Comparison of ENCODE assay signal across 8 cellular contexts in genomic region chr7:4642468-4643203, GRCh38. TPM values are rescaled to one million over a fixed set of nuclear protein-coding genes. Genes with fewer than 3 reads are reported as not detected.
DNase-seq lines count a peak whose midpoint lies in the region; ATAC-seq and TF ChIP-seq lines count a peak whose summit lies in the region.

No MANE protein-coding gene starts in this region.

- H2AFZ ChIP-seq in hepatocyte = peak overlapping the region; percentile 100

- H3K9me2 ChIP-seq in hepatocyte (replicated peaks; ENCODE audit: insufficient read depth) = no peaks in the 10 kb centered on the region

- H3K9me3 ChIP-seq in hepatocyte (ENCODE audit: low read depth) = no peaks in the 10 kb centered on the region

- no peaks in the 10 kb centered on the region for H3K36me3 ChIP-seq in hepatocyte (replicated peaks; ENCODE audit: insufficient read depth, low read depth)

- H3K4me1 Mint-ChIP-seq in WTC11 = peaks cover 2% of the 10 kb centered on the region; the same call in 1 of the 2 replicates
- peaks cover 5 to 7% of the 10 kb centered on the region in 2 donors for H3K4me1 Mint-ChIP-seq in stimulated activated naive B cell treated with anti-CD40 and anti-IgM and Interleukin-4, amounts not matched to agents 10 μg/mL and 1 μg/mL and 100 μg/mL, for 72 hours

- CTCF ChIA-PET in WTC11 (lab: Charles Lee) = interaction anchor here (1.9 to 2.1 kb wide), 2 partner anchors 11 to 39 kb away, joined by 8 to 11 read pairs; partner anchors contain the start of gene FOXK1

- peaks cover 39% of the 10 kb centered on the region for H3K27me3 Mint-ChIP-seq in WTC11 (ENCODE audit: low read depth)
- peaks cover 0 to 15% of the 10 kb centered on the region in 2 donors for H3K27me3 Mint-ChIP-seq in stimulated activated naive B cell treated with anti-CD40 and anti-IgM and Interleukin-4, amounts not matched to agents 10 μg/mL and 1 μg/mL and 100 μg/mL, for 72 hours

- peak overlapping the region; percentile 92 for H3K27ac ChIP-seq in hepatocyte

- H3K36me3 Mint-ChIP-seq in WTC11 = peaks cover 3% of the 10 kb centered on the region; the same call in 1 of the 2 replicates
- peaks cover 4 to 8% of the 10 kb centered on the region in 2 donors for H3K36me3 Mint-ChIP-seq in stimulated activated naive B cell treated with anti-CD40 and anti-IgM and Interleukin-4, amounts not matched to agents 10 μg/mL and 1 μg/mL and 100 μg/mL, for 72 hours

- H3K4me3 Mint-ChIP-seq in WTC11 = peak overlapping the region; percentile 73
- peak overlapping the region; percentile 93 to 94 for H3K4me3 Mint-ChIP-seq in stimulated activated naive B cell treated with anti-CD40 and anti-IgM and Interleukin-4, amounts not matched to agents 10 μg/mL and 1 μg/mL and 100 μg/mL, for 72 hours

- 79% methylated on average over 20 of the region's 20 CpGs for WGBS in hepatocyte (ENCODE audit: low lambda C conversion rate, missing lambda C conversion rate)

- DNase-seq in NCI-H82 (lab: John Stamatoyannopoulos, UW) (peak; percentile 41), NCI-H82 treated with DMSO at 0.1 percent for 48 hours (lab: John Stamatoyannopoulos, UW; ENCODE audit: unreplicated experiment) (no peak), WTC11 (ENCODE audit: low spot score) (no peak), hepatocyte (ENCODE audit: low spot score) (no peak), NCI-H345 treated with DMSO at 0.1 percent for 48 hours (lab: John Stamatoyannopoulos, UW; ENCODE audit: unreplicated experiment) (no peak), glomerular visceral epithelial cell (ENCODE audit: extremely low spot score) (no peak), NCI-H446 treated with DMSO at 0.1 percent for 48 hours (lab: John Stamatoyannopoulos, UW) (no peak)
- no peak for DNase-seq in stimulated activated naive B cell treated with anti-CD40 and anti-IgM and Interleukin-4, amounts not matched to agents 10 μg/mL and 1 μg/mL and 100 μg/mL, for 72 hours

- peaks cover 2% of the 10 kb centered on the region for H3K79me2 ChIP-seq in hepatocyte

- no peaks in the 10 kb centered on the region for H4K20me1 ChIP-seq in hepatocyte (ENCODE audit: insufficient read depth, poor library complexity, severe bottlenecking)

- H3K4me2 ChIP-seq in hepatocyte = peak overlapping the region; percentile 95

- TF ChIP-seq CTCF in WTC11 (IDR thresholded peaks at IDR 0.05) (no peak), hepatocyte (IDR thresholded peaks at IDR 0.05; ENCODE audit: poor library complexity) (no peak)

- POLR2A ChIA-PET in WTC11 (lab: Charles Lee) = interaction anchor here (1.2 kb wide), 1 partner anchor 65 kb away, joined by 9 read pairs; no protein-coding TSS in a partner anchor

- no peaks in the 10 kb centered on the region for H3K27me3 ChIP-seq in hepatocyte

- peaks cover 11% of the 10 kb centered on the region for H3K9me3 Mint-ChIP-seq in WTC11
- no peaks in the 10 kb centered on the region for H3K9me3 Mint-ChIP-seq in stimulated activated naive B cell treated with anti-CD40 and anti-IgM and Interleukin-4, amounts not matched to agents 10 μg/mL and 1 μg/mL and 100 μg/mL, for 72 hours

- no peak for ATAC-seq in WTC11
- no peak for ATAC-seq in stimulated activated naive B cell treated with anti-CD40 and anti-IgM and Interleukin-4, amounts not matched to agents 10 μg/mL and 1 μg/mL and 100 μg/mL, for 72 hours (replicated peaks)

- peak overlapping the region; percentile 99 for H3K4me3 ChIP-seq in hepatocyte

- no peak overlapping the region for H3K27ac Mint-ChIP-seq in WTC11
- peak overlapping the region; percentile 98 for H3K27ac Mint-ChIP-seq in stimulated activated naive B cell treated with anti-CD40 and anti-IgM and Interleukin-4, amounts not matched to agents 10 μg/mL and 1 μg/mL and 100 μg/mL, for 72 hours

- H3K4me1 ChIP-seq in hepatocyte (ENCODE audit: insufficient read depth) = peaks cover 12% of the 10 kb centered on the region

TF ChIP-seq in WTC11, 78 proteins besides CTCF, POLR2A, EP300 and RAD21:
- TF ChIP-seq EMX1 (CRISPR knock-in tag; IDR thresholded peaks at IDR 0.05) (no peak), OVOL2 (CRISPR knock-in tag; IDR thresholded peaks at IDR 0.05; ENCODE audit: borderline replicate concordance) (no peak), E2F5 (CRISPR knock-in tag; IDR thresholded peaks at IDR 0.05) (no peak), ERG (CRISPR knock-in tag; IDR thresholded peaks at IDR 0.05) (no peak), NR1H2 (CRISPR knock-in tag; IDR thresholded peaks at IDR 0.05) (no peak), TEAD4 (CRISPR knock-in tag; IDR thresholded peaks at IDR 0.05) (no peak), KAT7 (CRISPR knock-in tag; IDR thresholded peaks at IDR 0.05; ENCODE audit: borderline replicate concordance) (no peak), TP53 (CRISPR knock-in tag; IDR thresholded peaks at IDR 0.05) (no peak), SMAD3 (CRISPR knock-in tag; IDR thresholded peaks at IDR 0.05; ENCODE audit: borderline replicate concordance) (no peak), NFATC4 (CRISPR knock-in tag; IDR thresholded peaks at IDR 0.05) (no peak), ETV6 (CRISPR knock-in tag; IDR thresholded peaks at IDR 0.05) (no peak), NR3C1 (CRISPR knock-in tag; conservative IDR thresholded peaks at IDR 0.05; ENCODE audit: low read depth) (no peak), CBFB (CRISPR knock-in tag; IDR thresholded peaks at IDR 0.05; ENCODE audit: low read depth) (no peak), ATF3 (CRISPR knock-in tag; conservative IDR thresholded peaks at IDR 0.05) (no peak)

RNA-seq across cellular contexts. Expression of gene FOXK1, which starts 39.5 kb away (rescaled TPM):
- total RNA-seq in WTC11 (2021) (17.1 to 21.9 TPM (median 17.2 TPM) in 3 replicates), hepatocyte (13.3 and 17.8 TPM in 2 replicates)
- polyA plus RNA-seq in hepatocyte = 7.8 and 8.3 TPM in 2 replicates
